Comparison of ENCODE assay signal across 30 cellular contexts in the genomic region with DNA sequence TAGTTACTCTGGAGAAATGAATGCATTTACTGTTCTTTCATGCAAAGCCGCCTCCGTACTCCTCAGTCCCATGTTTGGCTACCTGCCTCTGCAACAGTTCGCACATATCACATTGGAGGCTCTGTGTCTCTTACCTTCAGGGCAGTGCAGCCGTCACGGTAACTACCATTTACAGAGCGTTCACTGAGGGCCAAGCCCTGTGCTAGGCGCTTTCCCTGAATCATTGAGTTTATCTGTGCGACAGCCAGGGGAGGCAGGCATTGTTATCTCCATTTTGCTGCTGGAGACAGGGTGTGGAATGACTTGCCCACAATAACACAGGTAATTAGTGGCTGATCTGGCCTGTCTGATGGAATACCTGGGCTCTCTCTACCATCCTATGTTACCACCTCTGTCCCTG.
"Had no signal": no experiment of that assay in that cellular context is flagged by ENCODE, and none has a peak within 500 bp of the region (broad histone marks: within the 10 kb centered on the region; RNA-seq: fewer than 3 reads in every experiment).

No MANE protein-coding gene starts in this region.

- FAIRE-seq: keratinocyte had no signal

- H3K27me3 ChIP-seq: neural progenitor cell, tibial nerve, upper lobe of left lung, vagina had no signal

- H3K4me2 ChIP-seq: neural progenitor cell had no signal

- H2AFZ ChIP-seq: neural progenitor cell had no signal

- H3K36me3 ChIP-seq: left ventricle myocardium inferior, neural progenitor cell, neutrophil, prostate gland, spleen, tibial nerve, upper lobe of left lung, vagina had no signal

- H3K9ac ChIP-seq: neural progenitor cell had no signal

- ATAC-seq: left cardiac atrium; natural killer cell; right cardiac atrium; sciatic nerve; stimulated activated memory B cell treated with anti-CD40 and anti-IgM and Interleukin-4, amounts not matched to agents 10 μg/mL and 1 μg/mL and 100 μg/mL, for 72 hours; stimulated activated naive CD8-positive, alpha-beta T cell treated with anti-CD3 and anti-CD28 coated beads, Interleukin-15, amount 100 ng/mL, for 72 hours had no signal

- H3K4me3 ChIP-seq: left ventricle myocardium inferior, lung, neural progenitor cell, prostate gland, skin epidermis, spleen, tibial nerve, upper lobe of left lung, vagina had no signal

- DNase-seq: hippocampal formation; kidney glomerular epithelial cell; left cardiac atrium; left ventricle myocardium inferior; mesendoderm; naive B cell; natural killer cell; nephron progenitor cell; occipital lobe; retina; right cardiac atrium; spleen; stimulated activated CD4-positive, alpha-beta T cell treated with anti-CD3 and anti-CD28 coated beads, Interleukin-1b, Interleukin-23, amount 100 ng/mL, for 48 hours; stimulated activated CD4-positive, alpha-beta T cell treated with anti-CD3 and anti-CD28 coated beads, Interleukin-2, amount 100 ng/mL, for 48 hours; stimulated activated CD4-positive, alpha-beta T cell treated with anti-CD3 and anti-CD28 coated beads, Interleukin-4, amount 100 ng/mL, for 4 hours; stimulated activated CD8-positive, alpha-beta memory T cell treated with anti-CD3 and anti-CD28 coated beads, Interleukin-4, amount 100 ng/mL, for 48 hours; stimulated activated naive CD4-positive, alpha-beta T cell treated with Interleukin-2 at 50 U/mL for 16 hours; stimulated activated naive CD8-positive, alpha-beta T cell treated with anti-CD3 and anti-CD28 coated beads, Interleukin-15, amount 100 ng/mL, for 72 hours; substantia nigra; upper lobe of left lung had no signal

- H3K4me1 ChIP-seq: prostate gland, spleen, tibial nerve, upper lobe of left lung, vagina had no signal

- H3K27ac ChIP-seq: left ventricle myocardium inferior, neural progenitor cell, neutrophil, prostate gland, skin epidermis, spleen, tibial nerve, upper lobe of left lung, vagina had no signal

- H3K9me3 ChIP-seq: left ventricle myocardium inferior, neutrophil, prostate gland, spleen, tibial nerve, upper lobe of left lung, vagina had no signal
